1 cellular context compared by ENCODE assay signal in the genomic region with DNA sequence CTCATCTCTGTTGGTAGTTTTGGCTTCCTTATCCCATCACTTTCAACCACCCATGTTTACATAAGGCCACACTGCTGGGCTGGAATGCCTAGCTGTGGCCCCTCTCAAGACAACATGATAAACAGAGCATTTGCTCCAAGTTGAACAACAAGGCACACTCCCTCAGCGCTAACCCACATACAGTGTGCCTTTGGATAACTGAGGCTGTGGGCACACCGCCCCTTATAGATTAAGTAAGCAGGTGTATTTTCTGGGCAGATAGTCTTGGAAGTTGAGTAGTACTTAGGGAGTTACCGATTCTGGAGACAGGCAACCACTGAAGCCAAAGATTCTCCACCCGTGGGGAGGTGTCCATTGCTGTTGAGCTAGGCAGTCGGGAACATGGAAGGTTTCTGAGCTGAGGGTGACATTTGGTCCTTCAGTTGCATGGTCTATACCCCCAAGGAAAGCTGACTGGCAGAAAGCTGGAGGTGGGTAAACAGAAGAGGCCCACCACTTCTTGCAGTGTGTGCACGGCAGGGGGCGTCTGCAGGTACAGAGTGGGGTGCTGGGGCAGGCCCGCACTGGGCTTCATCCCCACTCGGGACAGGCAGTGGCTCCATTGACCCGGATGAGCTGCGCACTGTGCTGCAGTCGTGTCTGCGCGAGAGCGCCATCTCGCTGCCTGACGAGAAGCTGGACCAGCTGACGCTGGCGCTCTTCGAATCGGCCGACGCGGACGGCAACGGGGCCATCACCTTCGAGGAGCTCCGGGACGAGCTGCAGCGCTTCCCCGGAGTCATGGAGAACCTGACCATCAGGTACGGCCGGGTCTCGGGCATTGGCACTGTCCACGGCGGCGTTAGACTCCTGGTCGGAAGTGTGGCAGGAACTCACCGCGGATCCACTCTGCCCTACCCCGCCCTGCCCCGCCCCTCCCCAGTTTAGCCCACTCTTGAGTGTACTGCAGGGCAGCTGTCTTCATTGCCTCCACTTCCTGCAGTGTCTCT.
TF ChIP-seq lines count a peak whose summit lies in the region.

No MANE protein-coding gene starts in this region.

TF ChIP-seq in HepG2, 621 proteins besides CTCF, POLR2A, EP300 and RAD21 (continued from another document and continues in another):
- TF ChIP-seq, protein P1, sequence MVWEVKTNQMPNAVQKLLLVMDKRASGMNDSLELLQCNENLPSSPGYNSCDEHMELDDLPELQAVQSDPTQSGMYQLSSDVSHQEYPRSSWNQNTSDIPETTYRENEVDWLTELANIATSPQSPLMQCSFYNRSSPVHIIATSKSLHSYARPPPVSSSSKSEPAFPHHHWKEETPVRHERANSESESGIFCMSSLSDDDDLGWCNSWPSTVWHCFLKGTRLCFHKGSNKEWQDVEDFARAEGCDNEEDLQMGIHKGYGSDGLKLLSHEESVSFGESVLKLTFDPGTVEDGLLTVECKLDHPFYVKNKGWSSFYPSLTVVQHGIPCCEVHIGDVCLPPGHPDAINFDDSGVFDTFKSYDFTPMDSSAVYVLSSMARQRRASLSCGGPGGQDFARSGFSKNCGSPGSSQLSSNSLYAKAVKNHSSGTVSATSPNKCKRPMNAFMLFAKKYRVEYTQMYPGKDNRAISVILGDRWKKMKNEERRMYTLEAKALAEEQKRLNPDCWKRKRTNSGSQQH (CRISPR knock-in tag; IDR thresholded peaks at IDR 0.05; ENCODE audit: low read depth), result no peak
- TF ChIP-seq HNF4G (IDR thresholded peaks at IDR 0.05; ENCODE audit: borderline replicate concordance, low read depth, low read length), result no peak
- no peak for TF ChIP-seq HNF4G (CRISPR knock-in tag; IDR thresholded peaks at IDR 0.05; ENCODE audit: borderline replicate concordance, low read depth)
- TF ChIP-seq RCOR2 (CRISPR knock-in tag; IDR thresholded peaks at IDR 0.05), result no peak
- TF ChIP-seq SRSF1 (optimal IDR thresholded peaks at IDR 0.05; ENCODE audit: low read depth, low read length), result no peak
- TF ChIP-seq TSC22D2 (CRISPR knock-in tag; IDR thresholded peaks at IDR 0.05; ENCODE audit: borderline replicate concordance), result no peak
- TF ChIP-seq ZNF749 (CRISPR knock-in tag; IDR thresholded peaks at IDR 0.05; ENCODE audit: borderline replicate concordance), result no peak
- TF ChIP-seq GZF1 (CRISPR knock-in tag; IDR thresholded peaks at IDR 0.05), result no peak
- no peak for TF ChIP-seq ATF7 (IDR thresholded peaks at IDR 0.05)
- TF ChIP-seq ATF7 (CRISPR knock-in tag; IDR thresholded peaks at IDR 0.05), result no peak
- peak; percentile 21; the same call in 1 of the 2 replicates for TF ChIP-seq ZFP91 (CRISPR knock-in tag; IDR thresholded peaks at IDR 0.05; ENCODE audit: borderline replicate concordance)
- TF ChIP-seq, protein P2, sequence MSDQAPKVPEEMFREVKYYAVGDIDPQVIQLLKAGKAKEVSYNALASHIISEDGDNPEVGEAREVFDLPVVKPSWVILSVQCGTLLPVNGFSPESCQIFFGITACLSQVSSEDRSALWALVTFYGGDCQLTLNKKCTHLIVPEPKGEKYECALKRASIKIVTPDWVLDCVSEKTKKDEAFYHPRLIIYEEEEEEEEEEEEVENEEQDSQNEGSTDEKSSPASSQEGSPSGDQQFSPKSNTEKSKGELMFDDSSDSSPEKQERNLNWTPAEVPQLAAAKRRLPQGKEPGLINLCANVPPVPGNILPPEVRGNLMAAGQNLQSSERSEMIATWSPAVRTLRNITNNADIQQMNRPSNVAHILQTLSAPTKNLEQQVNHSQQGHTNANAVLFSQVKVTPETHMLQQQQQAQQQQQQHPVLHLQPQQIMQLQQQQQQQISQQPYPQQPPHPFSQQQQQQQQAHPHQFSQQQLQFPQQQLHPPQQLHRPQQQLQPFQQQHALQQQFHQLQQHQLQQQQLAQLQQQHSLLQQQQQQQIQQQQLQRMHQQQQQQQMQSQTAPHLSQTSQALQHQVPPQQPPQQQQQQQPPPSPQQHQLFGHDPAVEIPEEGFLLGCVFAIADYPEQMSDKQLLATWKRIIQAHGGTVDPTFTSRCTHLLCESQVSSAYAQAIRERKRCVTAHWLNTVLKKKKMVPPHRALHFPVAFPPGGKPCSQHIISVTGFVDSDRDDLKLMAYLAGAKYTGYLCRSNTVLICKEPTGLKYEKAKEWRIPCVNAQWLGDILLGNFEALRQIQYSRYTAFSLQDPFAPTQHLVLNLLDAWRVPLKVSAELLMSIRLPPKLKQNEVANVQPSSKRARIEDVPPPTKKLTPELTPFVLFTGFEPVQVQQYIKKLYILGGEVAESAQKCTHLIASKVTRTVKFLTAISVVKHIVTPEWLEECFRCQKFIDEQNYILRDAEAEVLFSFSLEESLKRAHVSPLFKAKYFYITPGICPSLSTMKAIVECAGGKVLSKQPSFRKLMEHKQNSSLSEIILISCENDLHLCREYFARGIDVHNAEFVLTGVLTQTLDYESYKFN (CRISPR knock-in tag; conservative IDR thresholded peaks at IDR 0.05), result no peak
- TF ChIP-seq, protein P3, sequence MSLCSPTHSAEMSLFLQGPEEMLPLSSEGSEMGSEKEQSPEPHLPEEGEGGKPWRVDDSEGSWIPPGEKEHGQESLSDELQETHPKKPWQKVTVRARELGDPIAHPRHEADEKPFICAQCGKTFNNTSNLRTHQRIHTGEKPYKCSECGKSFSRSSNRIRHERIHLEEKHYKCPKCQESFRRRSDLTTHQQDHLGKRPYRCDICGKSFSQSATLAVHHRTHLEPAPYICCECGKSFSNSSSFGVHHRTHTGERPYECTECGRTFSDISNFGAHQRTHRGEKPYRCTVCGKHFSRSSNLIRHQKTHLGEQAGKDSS (CRISPR knock-in tag; IDR thresholded peaks at IDR 0.05; ENCODE audit: borderline replicate concordance, low read depth), result no peak
- TF ChIP-seq SMAD1 (CRISPR knock-in tag; IDR thresholded peaks at IDR 0.05; ENCODE audit: borderline replicate concordance, low read depth), result no peak
- TF ChIP-seq ZSCAN30 (CRISPR knock-in tag; IDR thresholded peaks at IDR 0.05), result no peak
- no peak for TF ChIP-seq ZNF552 (CRISPR knock-in tag; IDR thresholded peaks at IDR 0.05; ENCODE audit: borderline replicate concordance)
- TF ChIP-seq ZMAT5 (CRISPR knock-in tag; IDR thresholded peaks at IDR 0.05; ENCODE audit: borderline replicate concordance, low read depth), result no peak
- no peak for TF ChIP-seq FOXM1 (CRISPR knock-in tag; IDR thresholded peaks at IDR 0.05)
- TF ChIP-seq MED13 (CRISPR knock-in tag; IDR thresholded peaks at IDR 0.05), result no peak
- 0 out of 2 replicates have a peak, but pooled peaks have one; percentile 23 for TF ChIP-seq ZNF350 (CRISPR knock-in tag; IDR thresholded peaks at IDR 0.05; ENCODE audit: borderline replicate concordance, low read depth)
- TF ChIP-seq ZNF841 (CRISPR knock-in tag; IDR thresholded peaks at IDR 0.05; ENCODE audit: borderline replicate concordance), result no peak
- TF ChIP-seq ZNF510 (CRISPR knock-in tag; IDR thresholded peaks at IDR 0.05; ENCODE audit: low read depth), result no peak
- no peak for TF ChIP-seq SP4 (CRISPR knock-in tag; IDR thresholded peaks at IDR 0.05)
- TF ChIP-seq, protein P4, sequence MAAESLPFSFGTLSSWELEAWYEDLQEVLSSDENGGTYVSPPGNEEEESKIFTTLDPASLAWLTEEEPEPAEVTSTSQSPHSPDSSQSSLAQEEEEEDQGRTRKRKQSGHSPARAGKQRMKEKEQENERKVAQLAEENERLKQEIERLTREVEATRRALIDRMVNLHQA (CRISPR knock-in tag; IDR thresholded peaks at IDR 0.05), result no peak
- TF ChIP-seq ZBTB10 (CRISPR knock-in tag; IDR thresholded peaks at IDR 0.05; ENCODE audit: borderline replicate concordance), result no peak
- peak; percentile 65; the same call in 1 of the 2 replicates for TF ChIP-seq ZSCAN25 (CRISPR knock-in tag; IDR thresholded peaks at IDR 0.05)
- TF ChIP-seq FOXP1 (IDR thresholded peaks at IDR 0.05), result no peak
- no peak for TF ChIP-seq FOXP1 (CRISPR knock-in tag; IDR thresholded peaks at IDR 0.05)
- peak; percentile 74; the same call in 1 of the 2 replicates for TF ChIP-seq ZFAT (CRISPR knock-in tag; conservative IDR thresholded peaks at IDR 0.05)
- TF ChIP-seq KDM1A (CRISPR knock-in tag; IDR thresholded peaks at IDR 0.05), result no peak
- TF ChIP-seq KDM5A (IDR thresholded peaks at IDR 0.05; ENCODE audit: borderline replicate concordance, low read length), result no peak
- TF ChIP-seq PHF21A (CRISPR knock-in tag; IDR thresholded peaks at IDR 0.05), result no peak
- TF ChIP-seq ZNF746 (CRISPR knock-in tag; IDR thresholded peaks at IDR 0.05), result no peak
- no peak for TF ChIP-seq ZNF562 (CRISPR knock-in tag; IDR thresholded peaks at IDR 0.05; ENCODE audit: borderline replicate concordance)
- TF ChIP-seq, protein P5, sequence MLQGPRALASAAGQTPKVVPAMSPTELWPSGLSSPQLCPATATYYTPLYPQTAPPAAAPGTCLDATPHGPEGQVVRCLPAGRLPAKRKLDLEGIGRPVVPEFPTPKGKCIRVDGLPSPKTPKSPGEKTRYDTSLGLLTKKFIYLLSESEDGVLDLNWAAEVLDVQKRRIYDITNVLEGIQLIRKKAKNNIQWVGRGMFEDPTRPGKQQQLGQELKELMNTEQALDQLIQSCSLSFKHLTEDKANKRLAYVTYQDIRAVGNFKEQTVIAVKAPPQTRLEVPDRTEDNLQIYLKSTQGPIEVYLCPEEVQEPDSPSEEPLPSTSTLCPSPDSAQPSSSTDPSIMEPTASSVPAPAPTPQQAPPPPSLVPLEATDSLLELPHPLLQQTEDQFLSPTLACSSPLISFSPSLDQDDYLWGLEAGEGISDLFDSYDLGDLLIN (CRISPR knock-in tag; IDR thresholded peaks at IDR 0.05; ENCODE audit: borderline replicate concordance), result no peak
- TF ChIP-seq ZIK1 (CRISPR knock-in tag; IDR thresholded peaks at IDR 0.05; ENCODE audit: borderline replicate concordance, low read depth), result no peak
- TF ChIP-seq ZZZ3 (CRISPR knock-in tag; IDR thresholded peaks at IDR 0.05; ENCODE audit: borderline replicate concordance), result no peak
- TF ChIP-seq MYC (CRISPR knock-in tag; IDR thresholded peaks at IDR 0.05; ENCODE audit: borderline replicate concordance), result peak; percentile 39; the same call in 1 of the 2 replicates
- no peak for TF ChIP-seq MYPOP (CRISPR knock-in tag; IDR thresholded peaks at IDR 0.05)
- TF ChIP-seq ZNF546 (CRISPR knock-in tag; conservative IDR thresholded peaks at IDR 0.05), result no peak
- TF ChIP-seq, protein P6, sequence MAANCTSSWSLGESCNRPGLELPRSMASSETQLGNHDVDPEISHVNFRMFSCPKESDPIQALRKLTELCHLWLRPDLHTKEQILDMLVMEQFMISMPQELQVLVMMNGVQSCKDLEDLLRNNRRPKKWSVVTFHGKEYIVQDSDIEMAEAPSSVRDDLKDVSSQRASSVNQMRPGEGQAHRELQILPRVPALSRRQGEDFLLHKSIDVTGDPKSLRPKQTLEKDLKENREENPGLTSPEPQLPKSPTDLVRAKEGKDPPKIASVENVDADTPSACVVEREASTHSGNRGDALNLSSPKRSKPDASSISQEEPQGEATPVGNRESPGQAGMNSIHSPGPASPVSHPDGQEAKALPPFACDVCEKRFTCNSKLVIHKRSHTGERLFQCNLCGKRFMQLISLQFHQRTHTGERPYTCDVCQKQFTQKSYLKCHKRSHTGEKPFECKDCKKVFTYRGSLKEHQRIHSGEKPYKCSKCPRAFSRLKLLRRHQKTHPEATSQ (CRISPR knock-in tag; IDR thresholded peaks at IDR 0.05; ENCODE audit: borderline replicate concordance), result no peak
- no peak for TF ChIP-seq ZNF33A (CRISPR knock-in tag; IDR thresholded peaks at IDR 0.05; ENCODE audit: borderline replicate concordance)
- TF ChIP-seq CENPT (CRISPR knock-in tag; IDR thresholded peaks at IDR 0.05; ENCODE audit: low read depth), result no peak
- no peak for TF ChIP-seq ZSCAN9 (CRISPR knock-in tag; IDR thresholded peaks at IDR 0.05; ENCODE audit: borderline replicate concordance)
- no peak for TF ChIP-seq SP1 (IDR thresholded peaks at IDR 0.05)
- no peak for TF ChIP-seq SP1 (CRISPR knock-in tag; IDR thresholded peaks at IDR 0.05)
- no peak for TF ChIP-seq ZNF652 (CRISPR knock-in tag; IDR thresholded peaks at IDR 0.05; ENCODE audit: borderline replicate concordance, low read depth)
- 0 out of 2 replicates have a peak, but pooled peaks have one; percentile 24 for TF ChIP-seq BCL6 (CRISPR knock-in tag; IDR thresholded peaks at IDR 0.05)
